1 cellular context compared by ENCODE assay signal in genomic region chr7:150898475-150899011, GRCh38.
A peak's percentile ranks its signal among the peaks of the same experiment; 100 is the strongest.
TF ChIP-seq lines count a peak whose summit lies in the region.

No MANE protein-coding gene starts in this region.

TF ChIP-seq in K562, 482 proteins besides CTCF, POLR2A, EP300 and RAD21 (continued from another document and continues in another):
- TF ChIP-seq CTCFL (IDR thresholded peaks at IDR 0.05; ENCODE audit: borderline replicate concordance, insufficient read depth, low read depth, low read length, poor library complexity, severe bottlenecking) (no peak), CREB3 (tag; conservative IDR thresholded peaks at IDR 0.05; ENCODE audit: low read depth) (no peak), HSF4 (CRISPR knock-in tag; IDR thresholded peaks at IDR 0.05; ENCODE audit: borderline replicate concordance) (no peak), ELK3 (CRISPR knock-in tag; IDR thresholded peaks at IDR 0.05) (no peak), MAFK (IDR thresholded peaks at IDR 0.05; ENCODE audit: low read length) (no peak), ZNF609 (CRISPR knock-in tag; IDR thresholded peaks at IDR 0.05; ENCODE audit: borderline replicate concordance) (no peak), POLR2B (IDR thresholded peaks at IDR 0.05; ENCODE audit: low read depth, partially characterized antibody) (no peak), TOE1 (IDR thresholded peaks at IDR 0.05; ENCODE audit: borderline replicate concordance) (peak; percentile 68; the same call in 1 of the 2 replicates), TOE1 (CRISPR knock-in tag; IDR thresholded peaks at IDR 0.05; ENCODE audit: borderline replicate concordance, low read depth) (no peak), HNRNPK (IDR thresholded peaks at IDR 0.05; ENCODE audit: low read depth, low read length, poor library complexity, severe bottlenecking) (no peak), CREB1 (IDR thresholded peaks at IDR 0.05) (no peak), CREB1 (CRISPR knock-in tag; IDR thresholded peaks at IDR 0.05) (no peak), STAT5A (IDR thresholded peaks at IDR 0.05; ENCODE audit: borderline replicate concordance, low read length) (no peak; the same call in 1 of the 2 replicates), EP400 (IDR thresholded peaks at IDR 0.05) (no peak), PYGO2 (tag; IDR thresholded peaks at IDR 0.05) (no peak), THRA (IDR thresholded peaks at IDR 0.05) (no peak), E4F1 (CRISPR knock-in tag; IDR thresholded peaks at IDR 0.05; ENCODE audit: borderline replicate concordance) (no peak), ZNF589 (CRISPR knock-in tag; IDR thresholded peaks at IDR 0.05; ENCODE audit: low read depth) (no peak), THAP7 (CRISPR knock-in tag; IDR thresholded peaks at IDR 0.05) (no peak), RBM34 (IDR thresholded peaks at IDR 0.05; ENCODE audit: borderline replicate concordance, insufficient read depth, low read length) (no peak), ZBTB33 (CRISPR knock-in tag; IDR thresholded peaks at IDR 0.05) (no peak), ZBTB49 (CRISPR knock-in tag; IDR thresholded peaks at IDR 0.05; ENCODE audit: borderline replicate concordance) (no peak), BRCA1 (IDR thresholded peaks at IDR 0.05) (no peak), BRCA1 (CRISPR knock-in tag; IDR thresholded peaks at IDR 0.05) (no peak), L3MBTL2 (IDR thresholded peaks at IDR 0.05) (peak; percentile 46; the same call in 1 of the 2 replicates), HNRNPLL (IDR thresholded peaks at IDR 0.05; ENCODE audit: low read depth, low read length, poor library complexity, severe bottlenecking) (no peak), HCFC1 (IDR thresholded peaks at IDR 0.05; ENCODE audit: low read depth, low read length) (no peak; the same call in 1 of the 2 replicates), SAFB2 (IDR thresholded peaks at IDR 0.05; ENCODE audit: borderline replicate concordance, low read depth, low read length, severe bottlenecking) (no peak), NCOR1 (IDR thresholded peaks at IDR 0.05) (no peak), ZNF780A (CRISPR knock-in tag; IDR thresholded peaks at IDR 0.05) (no peak), PBX2 (CRISPR knock-in tag; IDR thresholded peaks at IDR 0.05; ENCODE audit: low read depth) (no peak), PBX2 (tag; conservative IDR thresholded peaks at IDR 0.05; ENCODE audit: low read depth) (no peak), KHSRP (IDR thresholded peaks at IDR 0.05) (no peak), TAL1 (IDR thresholded peaks at IDR 0.05) (no peak), NFATC3 (IDR thresholded peaks at IDR 0.05) (no peak), ELK1 (CRISPR knock-in tag; IDR thresholded peaks at IDR 0.05) (no peak), PCBP1 (IDR thresholded peaks at IDR 0.05; ENCODE audit: low read depth, low read length, poor library complexity, severe bottlenecking) (no peak), FUS (optimal IDR thresholded peaks at IDR 0.05; ENCODE audit: low read depth, low read length) (no peak)
